Comparison of ENCODE assay signal across 8 cellular contexts in the genomic region with DNA sequence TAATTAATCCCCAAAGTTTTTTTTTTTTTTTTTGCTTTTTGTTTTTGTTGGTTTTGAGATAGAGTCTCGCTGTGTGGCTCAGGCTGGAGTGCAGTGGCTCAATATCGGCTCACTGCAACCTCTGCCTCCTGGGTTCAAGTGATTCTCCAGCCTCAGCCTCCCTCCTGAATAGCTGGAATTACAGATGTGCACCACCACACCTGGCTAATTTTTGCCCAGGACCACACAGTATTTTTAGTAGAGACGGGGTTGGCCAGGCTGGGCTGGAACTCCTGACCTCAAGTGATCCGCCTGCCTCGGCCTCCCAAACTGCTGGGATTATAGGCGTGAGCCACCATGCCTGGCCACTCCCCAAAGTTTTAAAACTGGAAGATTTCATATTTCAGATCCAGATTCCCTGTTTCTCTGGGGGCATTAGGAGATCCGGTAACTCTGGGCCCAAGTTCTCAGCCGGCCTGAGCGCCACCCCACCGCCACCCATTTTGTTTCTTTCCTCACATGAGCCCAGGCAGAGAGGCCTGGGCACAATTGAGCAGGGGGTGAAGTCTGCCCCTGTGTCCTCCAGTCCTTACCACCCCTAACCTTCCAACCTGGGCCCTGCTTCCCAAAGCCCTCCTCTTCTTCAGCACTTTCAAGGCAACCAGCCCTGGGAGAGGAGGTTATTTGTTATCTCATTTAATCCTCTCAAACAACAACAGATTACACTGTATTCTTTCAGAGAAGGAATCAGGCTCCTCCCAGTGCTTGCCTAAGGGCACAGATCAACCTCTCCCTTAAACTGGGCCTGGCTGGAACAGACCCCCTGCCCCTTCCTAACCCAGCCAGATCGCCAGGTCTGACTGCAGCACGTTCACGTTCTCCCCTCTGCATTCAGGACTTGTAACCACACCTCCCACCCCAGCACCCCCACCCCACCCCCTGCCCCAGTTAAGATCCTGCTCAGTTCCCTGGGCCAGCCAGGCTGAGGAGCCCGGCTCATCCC. TPM values are rescaled to one million over a fixed set of nuclear protein-coding genes. Genes with fewer than 3 reads are reported as not detected.
DNase-seq lines count a peak whose midpoint lies in the region; ATAC-seq and TF ChIP-seq lines count a peak whose summit lies in the region.

No MANE protein-coding gene starts in this region.

- H3K36me3 ChIP-seq in heart left ventricle (no peaks in the 10 kb centered on the region), uterus (no peaks in the 10 kb centered on the region)
- no peaks in the 10 kb centered on the region for H3K36me3 ChIP-seq in naive thymus-derived CD4-positive, alpha-beta T cell (ENCODE audit: control insufficient read depth in 2 of 3, insufficient read depth in 3 of 3, low read length in 3 of 3)

- H3K36me3 Mint-ChIP-seq in naive thymus-derived CD4-positive, alpha-beta T cell: no peaks in the 10 kb centered on the region

- peaks cover 0 to 3% (median 0%) of the 10 kb centered on the region in 11 donors for H3K9me3 Mint-ChIP-seq in naive thymus-derived CD4-positive, alpha-beta T cell

- peak overlapping the region; percentile 52 to 96 (median 87) for H3K27ac Mint-ChIP-seq in naive thymus-derived CD4-positive, alpha-beta T cell

- H3K27ac ChIP-seq in heart left ventricle (peak overlapping the region in 11 of 12 donors; percentile 85 to 98 (median 96)), caudate nucleus (ENCODE audit: low read depth, low read length) (peak overlapping the region; percentile 99), uterus (peak overlapping the region; percentile 98 to 99)
- peak overlapping the region; percentile 90 for H3K27ac ChIP-seq in naive thymus-derived CD4-positive, alpha-beta T cell (ENCODE audit: low read depth, low read length)

- H3K9me3 ChIP-seq in heart left ventricle: no peaks in the 10 kb centered on the region
- H3K9me3 ChIP-seq in naive thymus-derived CD4-positive, alpha-beta T cell (ENCODE audit: control insufficient read depth in 2 of 3, low read length in 3 of 3): no peaks in the 10 kb centered on the region
- H3K9me3 ChIP-seq in uterus: no peaks in the 10 kb centered on the region

- POLR2A ChIA-PET in naive thymus-derived CD4-positive, alpha-beta T cell (lab: Charles Lee): interaction anchor here (0.6 kb wide), 1 partner anchor 61 kb away, joined by 3 read pairs; no protein-coding TSS in a partner anchor

- H3K27me3 Mint-ChIP-seq in naive thymus-derived CD4-positive, alpha-beta T cell: no peaks in the 10 kb centered on the region

- H3K4me3 Mint-ChIP-seq in naive thymus-derived CD4-positive, alpha-beta T cell: peak overlapping the region in 7 of 10 donors; percentile 18 to 68 (median 58)

- CTCF ChIA-PET in naive thymus-derived CD4-positive, alpha-beta T cell (lab: Charles Lee): no interaction called here

- H3K4me1 Mint-ChIP-seq in naive thymus-derived CD4-positive, alpha-beta T cell: peaks cover 16 to 34% (median 25%) of the 10 kb centered on the region in 7 donors

- TF ChIP-seq POLR2A in heart left ventricle (IDR thresholded peaks at IDR 0.05): no peak
- TF ChIP-seq POLR2A in uterus (IDR thresholded peaks at IDR 0.05): no peak

- ATAC-seq in heart left ventricle (no peak), Right ventricle myocardium inferior (no peak), HG03342 (IDR thresholded peaks at IDR 0.05; ENCODE audit: unreplicated experiment) (no peak)
- ATAC-seq in naive thymus-derived CD4-positive, alpha-beta T cell: no peak

- peaks cover 4 to 38% (median 28%) of the 10 kb centered on the region in 12 donors for H3K4me1 ChIP-seq in heart left ventricle
- peaks cover 17 to 23% of the 10 kb centered on the region in 2 donors for H3K4me1 ChIP-seq in naive thymus-derived CD4-positive, alpha-beta T cell (ENCODE audit: control insufficient read depth in 2 of 2, insufficient read depth in 2 of 2, low read length in 2 of 2)
- peaks cover 0 to 9% of the 10 kb centered on the region in 2 donors for H3K4me1 ChIP-seq in uterus

- H3K27me3 ChIP-seq in heart left ventricle: no peaks in the 10 kb centered on the region
- no peaks in the 10 kb centered on the region for H3K27me3 ChIP-seq in naive thymus-derived CD4-positive, alpha-beta T cell (ENCODE audit: control insufficient read depth in 2 of 2, insufficient read depth in 2 of 2, low read length in 2 of 2)
- no peaks in the 10 kb centered on the region for H3K27me3 ChIP-seq in uterus

- WGBS in heart left ventricle, 4 donors: 88 to 93% (median 89%) methylated on average over 14 of the region's 14 CpGs

- DNase-seq in heart left ventricle: no peak
- no peak for DNase-seq in Right ventricle myocardium inferior (ENCODE audit: missing footprints)
- no peak for DNase-seq in caudate nucleus (lab: John Stamatoyannopoulos, UW)
- DNase-seq in naive thymus-derived CD4-positive, alpha-beta T cell: no peak
- no peak for DNase-seq in uterus
- no peak for DNase-seq in stimulated activated CD4-positive, alpha-beta T cell treated with anti-CD3 and anti-CD28 coated beads, Interleukin-15, amount 100 ng/mL, for 24 hours
- DNase-seq in GM13976 (ENCODE audit: low spot score): no peak

- TF ChIP-seq CTCF in heart left ventricle (IDR thresholded peaks at IDR 0.05) (no peak), uterus (IDR thresholded peaks at IDR 0.05) (no peak), GM13976 (IDR thresholded peaks at IDR 0.05; ENCODE audit: borderline replicate concordance, control extremely low read depth, extremely low read depth, insufficient read depth, missing control alignments) (no peak)

- in situ Hi-C loops in GM13976 (cut with MboI; ENCODE audit: low sequenced_read_pairs, unreplicated experiment): no loop called here

- H3K4me3 ChIP-seq in heart left ventricle (no peak overlapping the region), uterus (no peak overlapping the region)
- H3K4me3 ChIP-seq in naive thymus-derived CD4-positive, alpha-beta T cell (ENCODE audit: low read length): no peak overlapping the region

- intact Hi-C loops in heart left ventricle (cut with DNase I) (loop anchor here in 4 of 10 donors (5.0 kb wide), 3 partner anchors 47 to 142 kb away; partner anchors contain the start of gene TMEM184B (in 3 of the 4)), Right ventricle myocardium inferior (cut with DNase I) (loop anchor here (5.0 kb wide), 1 partner anchor 142 kb away; no protein-coding TSS in a partner anchor), uterus (cut with DNase I; ENCODE audit: low total_unique reads) (no loop called here)
- intact Hi-C loops in naive thymus-derived CD4-positive, alpha-beta T cell (cut with micrococcal nuclease): loop anchor here (5.0 to 10.0 kb wide), 4 partner anchors 33 to 388 kb away; partner anchors contain the start of genes DDX17 (in 1 of the 2), GTPBP1 (in 1 of the 2) and MAFF (in 1 of the 2)

RNA-seq across cellular contexts. Expression of gene CSNK1E, which starts 1.9 kb away (rescaled TPM):
- total RNA-seq in heart left ventricle (100 to 1,000 TPM in 1 of 9 donors, 10 to 100 TPM in 8; 59.7 to 117 (median 72.6) TPM), Right ventricle myocardium inferior (55.4 TPM), uterus (100 to 1,000 TPM in 2 of 4 donors, 10 to 100 TPM in 2; 22.1 to 171 (median 100) TPM)
- polyA plus RNA-seq in heart left ventricle: 100 to 1,000 TPM in 1 of 2 donors, 10 to 100 TPM in 1; 64.8 to 125 TPM
- 100 to 1,000 TPM in 2 of 5 experiments, 10 to 100 TPM in 3; 71.6 to 143 (median 91.9) TPM for total RNA-seq in naive thymus-derived CD4-positive, alpha-beta T cell
- 1 to 10 TPM; 5.6 to 8.1 TPM for polyA plus RNA-seq in naive thymus-derived CD4-positive, alpha-beta T cell

RNA-seq across cellular contexts. Expression of gene TMEM184B, which starts 46.3 kb away (rescaled TPM):
- 100 to 1,000 TPM in 1 of 9 donors, 10 to 100 TPM in 8; 37.6 to 103 (median 47.0) TPM for total RNA-seq in heart left ventricle
- 10 to 100 TPM; 19.5 to 54.4 TPM for polyA plus RNA-seq in heart left ventricle
- total RNA-seq in Right ventricle myocardium inferior: 43.1 TPM
- 10 to 100 TPM; 26.9 to 41.3 (median 35.0) TPM for total RNA-seq in naive thymus-derived CD4-positive, alpha-beta T cell
- 10 to 100 TPM in 1 of 2 donors, 1 to 10 TPM in 1; 9.0 to 19.5 TPM for polyA plus RNA-seq in naive thymus-derived CD4-positive, alpha-beta T cell
- total RNA-seq in uterus: 10 to 100 TPM; 31.7 to 70.4 (median 50.7) TPM
